Comparison of ENCODE assay signal across 8 cellular contexts in genomic region chr5:148382961-148383360, GRCh38.
DNase-seq lines count a peak whose midpoint lies in the region; ATAC-seq and TF ChIP-seq lines count a peak whose summit lies in the region.

No MANE protein-coding gene starts in this region.

- peak overlapping the region; percentile 95 for H3K4me3 Mint-ChIP-seq in stimulated activated naive CD8-positive, alpha-beta T cell treated with anti-CD3 and anti-CD28 coated beads, Interleukin-15, Interleukin-2, amounts not matched to agents 100 ng/mL and 50 ng/mL, for 24 hours

- H3K36me3 ChIP-seq in mucosa of stomach (ENCODE audit: control insufficient read depth, insufficient read depth, low read length) = no peaks in the 10 kb centered on the region

- H3K9me3 Mint-ChIP-seq in stimulated activated naive CD8-positive, alpha-beta T cell treated with anti-CD3 and anti-CD28 coated beads, Interleukin-15, Interleukin-2, amounts not matched to agents 100 ng/mL and 50 ng/mL, for 24 hours = peaks cover 9% of the 10 kb centered on the region

- H3K4me3 ChIP-seq in cardiac fibroblast (replicated peaks in 1 of 2; ENCODE audit: low read depth in 2 of 2, low read length in 2 of 2) = peak overlapping the region; percentile 78 to 80
- H3K4me3 ChIP-seq in mucosa of stomach (ENCODE audit: low read length) = peak overlapping the region; percentile 26

- no peak for ATAC-seq in stimulated activated naive CD8-positive, alpha-beta T cell treated with anti-CD3 and anti-CD28 coated beads, Interleukin-15, Interleukin-2, amounts not matched to agents 100 U/mL and 50 U/mL, for 24 hours

- no peaks in the 10 kb centered on the region for H3K27me3 ChIP-seq in mucosa of stomach (ENCODE audit: control insufficient read depth, insufficient read depth, low read length)

- H3K27me3 Mint-ChIP-seq in stimulated activated naive CD8-positive, alpha-beta T cell treated with anti-CD3 and anti-CD28 coated beads, Interleukin-15, Interleukin-2, amounts not matched to agents 100 ng/mL and 50 ng/mL, for 24 hours = no peaks in the 10 kb centered on the region

- H3K9ac ChIP-seq in mucosa of stomach (ENCODE audit: low read length) = peak overlapping the region; percentile 95

- H3K9me3 ChIP-seq in mucosa of stomach (ENCODE audit: control insufficient read depth, low read length) = no peaks in the 10 kb centered on the region

- H3K27ac Mint-ChIP-seq in stimulated activated naive CD8-positive, alpha-beta T cell treated with anti-CD3 and anti-CD28 coated beads, Interleukin-15, Interleukin-2, amounts not matched to agents 100 ng/mL and 50 ng/mL, for 24 hours = peak overlapping the region; percentile 98

- no peak for DNase-seq in stimulated activated naive CD8-positive, alpha-beta T cell treated with anti-CD3 and anti-CD28 coated beads, Interleukin-15, Interleukin-2, amounts not matched to agents 100 U/mL and 50 U/mL, for 24 hours
- DNase-seq in cardiac fibroblast (ENCODE audit: low read depth in 2 of 2) = no peak
- DNase-seq in stimulated activated CD4-positive, alpha-beta T cell treated with anti-CD3 and anti-CD28 coated beads, Interleukin-2, amount 100 ng/mL, for 24 hours = no peak
- no peak for DNase-seq in GM10266 (ENCODE audit: extremely low spot score)
- no peak for DNase-seq in AG08396 (ENCODE audit: low spot score)
- DNase-seq in NOMO-1 treated with DMSO at 0.1 percent for 48 hours (lab: John Stamatoyannopoulos, UW; ENCODE audit: unreplicated experiment) = no peak

- peaks cover 26% of the 10 kb centered on the region for H3K4me1 ChIP-seq in mucosa of stomach (ENCODE audit: control insufficient read depth, insufficient read depth, low read length)

- TF ChIP-seq CTCF in cardiac fibroblast (IDR thresholded peaks at IDR 0.05; ENCODE audit: low read depth, low read length) (no peak), GM10266 (IDR thresholded peaks at IDR 0.05; ENCODE audit: control insufficient read depth, insufficient read depth, low read depth, missing control alignments) (no peak)

- H3K4me1 Mint-ChIP-seq in stimulated activated naive CD8-positive, alpha-beta T cell treated with anti-CD3 and anti-CD28 coated beads, Interleukin-15, Interleukin-2, amounts not matched to agents 100 ng/mL and 50 ng/mL, for 24 hours (ENCODE audit: low read depth) = peaks cover 55% of the 10 kb centered on the region

- H3K36me3 Mint-ChIP-seq in stimulated activated naive CD8-positive, alpha-beta T cell treated with anti-CD3 and anti-CD28 coated beads, Interleukin-15, Interleukin-2, amounts not matched to agents 100 ng/mL and 50 ng/mL, for 24 hours (ENCODE audit: low read depth) = peaks cover 25% of the 10 kb centered on the region
